9 cellular contexts compared by ENCODE assay signal in the genomic region with DNA sequence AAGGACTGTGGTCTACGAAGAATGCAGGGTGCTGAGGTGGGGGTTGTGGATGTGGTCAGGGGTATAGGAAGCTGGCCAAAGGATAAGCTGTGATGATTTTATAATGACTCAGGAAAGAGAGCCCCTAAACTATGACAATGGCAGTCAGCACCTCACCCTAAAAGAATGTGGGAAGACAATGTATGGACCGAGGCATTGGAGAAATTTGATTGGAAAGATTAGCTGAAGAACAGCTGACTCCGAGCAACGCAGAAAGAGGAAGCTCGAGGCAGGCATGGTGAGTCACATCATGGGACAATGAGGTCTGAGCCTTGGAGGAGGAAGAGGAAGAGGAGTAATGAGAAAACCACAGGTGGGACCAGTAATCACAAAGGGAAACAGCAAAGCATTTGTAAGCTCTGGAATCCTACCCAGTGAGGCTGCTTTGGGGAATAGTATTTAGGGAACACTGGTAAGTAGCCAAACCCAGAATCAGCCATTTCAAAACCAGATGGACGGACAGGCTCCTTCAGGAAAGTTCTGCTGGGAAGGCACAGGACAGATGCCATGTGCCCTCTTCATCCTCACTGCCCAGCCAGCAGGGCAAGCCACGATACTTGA.
DNase-seq lines count a peak whose midpoint lies in the region; ATAC-seq lines count a peak whose summit lies in the region.
"Had no signal": no experiment of that assay in that cellular context is flagged by ENCODE, and none has a peak within 500 bp of the region (broad histone marks: within the 10 kb centered on the region; RNA-seq: fewer than 3 reads in every experiment).

No MANE protein-coding gene starts in this region.

- peaks cover 32% of the 10 kb centered on the region for H3K79me2 ChIP-seq in mesendoderm (ENCODE audit: control insufficient read depth, insufficient read depth, low read length)

- ATAC-seq in GM18502 (IDR thresholded peaks at IDR 0.05; ENCODE audit: poor library complexity, unreplicated experiment) (no peak), GM18909 (IDR thresholded peaks at IDR 0.05; ENCODE audit: poor library complexity, unreplicated experiment) (no peak)

- H2BK120ac ChIP-seq in mesendoderm (ENCODE audit: low read depth, low read length): peak overlapping the region; percentile 69

- H3K56ac ChIP-seq in mesendoderm (ENCODE audit: low read length): peak overlapping the region; percentile 66

- no peak overlapping the region for H3K4ac ChIP-seq in mesendoderm (ENCODE audit: low read depth, low read length)

- no CpG with 5 or more reads among the region's 7 CpGs for WGBS in mesendoderm (ENCODE audit: extremely low coverage, insufficient coverage, low lambda C conversion rate)

- H3K79me1 ChIP-seq in mesendoderm (ENCODE audit: low read length): peaks cover 23% of the 10 kb centered on the region

- H3K4me2 ChIP-seq in mesendoderm (ENCODE audit: low read length): no peak overlapping the region

- peak; percentile 65 for DNase-seq in Ammon's horn (ENCODE audit: low spot score)
- DNase-seq in MV-4-11 (lab: John Stamatoyannopoulos, UW): peak; percentile 96
- DNase-seq in dermis blood vessel endothelial cell: peak; percentile 99
- peak; percentile 99 for DNase-seq in mesendoderm
- no peak for DNase-seq in GM19238 (ENCODE audit: insufficient read length, low spot score)
- no peak for DNase-seq in activated CD4-positive, alpha-beta T cell treated with anti-CD3 and anti-CD28 coated beads for 48 hours
- DNase-seq: T-helper 2 cell had no signal

- H3K27ac ChIP-seq in mesendoderm (ENCODE audit: low read depth, low read length): peak overlapping the region; percentile 93

- H3K36me3 ChIP-seq in mesendoderm (ENCODE audit: control insufficient read depth, insufficient read depth, low read length): no peaks in the 10 kb centered on the region

- H2AK5ac ChIP-seq in mesendoderm (ENCODE audit: low read length): peak overlapping the region; percentile 37

- H3K4me3 ChIP-seq in mesendoderm (ENCODE audit: low read length): no peak overlapping the region

- H3K23ac ChIP-seq in mesendoderm (ENCODE audit: low read length): peak overlapping the region; percentile 48

- H2BK5ac ChIP-seq in mesendoderm (ENCODE audit: low read length): peak overlapping the region; percentile 89

- H4K8ac ChIP-seq in mesendoderm (ENCODE audit: low read depth, low read length): peak overlapping the region; percentile 31

- no peaks in the 10 kb centered on the region for H3K27me3 ChIP-seq in mesendoderm (ENCODE audit: insufficient read depth, low read length, poor library complexity)

- peak overlapping the region; percentile 3 for H3K9ac ChIP-seq in mesendoderm (ENCODE audit: low read length)

- H4K5ac ChIP-seq in mesendoderm (ENCODE audit: low read length): no peak overlapping the region

- no peak overlapping the region for H2BK15ac ChIP-seq in mesendoderm (replicated peaks; ENCODE audit: low read depth)

- H3K18ac ChIP-seq in mesendoderm (ENCODE audit: low read length): peak overlapping the region; percentile 93

- H3K4me1 ChIP-seq in mesendoderm (ENCODE audit: control insufficient read depth, low read depth, low read length): peaks cover 7% of the 10 kb centered on the region

Comparison
In these comparisons a context has a peak if more than half of its experiments do, and no peak if none do; other contexts are left out.
1. DNase-seq: peak in Ammon's horn (single experiment), MV-4-11 (single experiment), dermis blood vessel endothelial cell (single experiment) and mesendoderm (single experiment); none in GM19238 (single experiment) and activated CD4-positive, alpha-beta T cell treated with anti-CD3 and anti-CD28 coated beads for 48 hours (single experiment).